1 cellular context compared by ENCODE assay signal in genomic region chr11:10659339-10660216, GRCh38.
TF ChIP-seq lines count a peak whose summit lies in the region.

No MANE protein-coding gene starts in this region.

TF ChIP-seq in HepG2, 621 proteins besides CTCF, POLR2A, EP300 and RAD21 (continued from another document and continues in another):
- no peak for TF ChIP-seq ZNF580 (CRISPR knock-in tag; IDR thresholded peaks at IDR 0.05; ENCODE audit: borderline replicate concordance, low read depth)
- TF ChIP-seq ZNF33B (CRISPR knock-in tag; IDR thresholded peaks at IDR 0.05): no peak
- no peak for TF ChIP-seq ZBTB34 (CRISPR knock-in tag; IDR thresholded peaks at IDR 0.05)
- no peak for TF ChIP-seq ZNF816 (CRISPR knock-in tag; IDR thresholded peaks at IDR 0.05; ENCODE audit: borderline replicate concordance)
- TF ChIP-seq AGO1 (IDR thresholded peaks at IDR 0.05; ENCODE audit: low read depth, low read length, poor library complexity, severe bottlenecking): no peak
- TF ChIP-seq THAP8 (CRISPR knock-in tag; IDR thresholded peaks at IDR 0.05; ENCODE audit: borderline replicate concordance): no peak
- TF ChIP-seq NR3C1 (CRISPR knock-in tag; IDR thresholded peaks at IDR 0.05): no peak
- TF ChIP-seq ATAD3A (CRISPR knock-in tag; IDR thresholded peaks at IDR 0.05): no peak
- peak; percentile 44; the same call in 1 of the 2 replicates for TF ChIP-seq NR2C2 (CRISPR knock-in tag; IDR thresholded peaks at IDR 0.05; ENCODE audit: borderline replicate concordance)
- TF ChIP-seq BRD4 (CRISPR knock-in tag; IDR thresholded peaks at IDR 0.05): no peak
- TF ChIP-seq RBM39 (IDR thresholded peaks at IDR 0.05; ENCODE audit: low read depth, low read length, poor library complexity, severe bottlenecking): no peak
- TF ChIP-seq ZNF605 (CRISPR knock-in tag; IDR thresholded peaks at IDR 0.05): 0 out of 2 replicates have a peak, but pooled peaks have one; percentile 31
- no peak for TF ChIP-seq CENPBD1 (CRISPR knock-in tag; IDR thresholded peaks at IDR 0.05; ENCODE audit: borderline replicate concordance, low read depth)
- TF ChIP-seq SNAPC4 (CRISPR knock-in tag; IDR thresholded peaks at IDR 0.05): no peak
- TF ChIP-seq TOPORS (CRISPR knock-in tag; IDR thresholded peaks at IDR 0.05): no peak
- no peak for TF ChIP-seq TARDBP (CRISPR knock-in tag; IDR thresholded peaks at IDR 0.05)
- no peak for TF ChIP-seq ZNF766 (CRISPR knock-in tag; IDR thresholded peaks at IDR 0.05; ENCODE audit: borderline replicate concordance)
- peak; percentile 91 for TF ChIP-seq FOSL1 (CRISPR knock-in tag; IDR thresholded peaks at IDR 0.05; ENCODE audit: borderline replicate concordance)
- peak; percentile 30; the same call in 1 of the 2 replicates for TF ChIP-seq NFKB2 (CRISPR knock-in tag; IDR thresholded peaks at IDR 0.05; ENCODE audit: borderline replicate concordance)
- no peak for TF ChIP-seq TBL1XR1 (IDR thresholded peaks at IDR 0.05; ENCODE audit: borderline replicate concordance, low read length, partially characterized antibody)
- no peak for TF ChIP-seq HNRNPUL1 (IDR thresholded peaks at IDR 0.05; ENCODE audit: low read depth, low read length)
- no peak for TF ChIP-seq TAF15 (IDR thresholded peaks at IDR 0.05; ENCODE audit: low read depth, low read length, poor library complexity, severe bottlenecking)
- peak; percentile 36 for TF ChIP-seq XRCC5 (optimal IDR thresholded peaks at IDR 0.05; ENCODE audit: low read length)
- no peak for TF ChIP-seq ZNF652 (CRISPR knock-in tag; IDR thresholded peaks at IDR 0.05; ENCODE audit: borderline replicate concordance, low read depth)
- no peak for TF ChIP-seq MYC (CRISPR knock-in tag; IDR thresholded peaks at IDR 0.05; ENCODE audit: borderline replicate concordance)
- TF ChIP-seq ZFP36 (IDR thresholded peaks at IDR 0.05; ENCODE audit: borderline replicate concordance, low read depth, low read length, partially characterized antibody): no peak
- TF ChIP-seq IKZF1 (IDR thresholded peaks at IDR 0.05): no peak
- no peak for TF ChIP-seq ARNTL (CRISPR knock-in tag; IDR thresholded peaks at IDR 0.05)
- no peak for TF ChIP-seq SRSF1 (optimal IDR thresholded peaks at IDR 0.05; ENCODE audit: low read depth, low read length)
- peak; percentile 54 for TF ChIP-seq TEAD3 (CRISPR knock-in tag; optimal IDR thresholded peaks at IDR 0.05; ENCODE audit: borderline replicate concordance)
- no peak for TF ChIP-seq ZNF747 (CRISPR knock-in tag; IDR thresholded peaks at IDR 0.05; ENCODE audit: borderline replicate concordance)
- no peak for TF ChIP-seq ZNF34 (CRISPR knock-in tag; IDR thresholded peaks at IDR 0.05; ENCODE audit: borderline replicate concordance)
- TF ChIP-seq GATAD2A (CRISPR knock-in tag; IDR thresholded peaks at IDR 0.05): peak; percentile 68
- TF ChIP-seq GATA4 (IDR thresholded peaks at IDR 0.05; ENCODE audit: borderline replicate concordance, low read depth): no peak
- TF ChIP-seq POLR2G (IDR thresholded peaks at IDR 0.05; ENCODE audit: low read depth, low read length): no peak
- TF ChIP-seq POLR2AphosphoS2 (IDR thresholded peaks at IDR 0.05; ENCODE audit: low read depth, low read length): no peak
- TF ChIP-seq ZNF431 (CRISPR knock-in tag; IDR thresholded peaks at IDR 0.05; ENCODE audit: borderline replicate concordance, low read depth): no peak
- TF ChIP-seq SIN3B (IDR thresholded peaks at IDR 0.05; ENCODE audit: low read length): no peak
- no peak for TF ChIP-seq HNRNPH1 (optimal IDR thresholded peaks at IDR 0.05; ENCODE audit: low read depth, low read length)
- no peak for TF ChIP-seq SPEN (CRISPR knock-in tag; IDR thresholded peaks at IDR 0.05; ENCODE audit: low read depth)
- no peak for TF ChIP-seq GLI4 (CRISPR knock-in tag; IDR thresholded peaks at IDR 0.05; ENCODE audit: borderline replicate concordance)
- no peak for TF ChIP-seq MAF1 (CRISPR knock-in tag; IDR thresholded peaks at IDR 0.05; ENCODE audit: borderline replicate concordance)
- TF ChIP-seq PRDM15 (CRISPR knock-in tag; IDR thresholded peaks at IDR 0.05): peak; percentile 55; the same call in 1 of the 2 replicates
- no peak for TF ChIP-seq ZNF33A (CRISPR knock-in tag; IDR thresholded peaks at IDR 0.05; ENCODE audit: borderline replicate concordance)
- no peak for TF ChIP-seq E2F2 (CRISPR knock-in tag; IDR thresholded peaks at IDR 0.05; ENCODE audit: borderline replicate concordance)
- TF ChIP-seq ZNF138 (CRISPR knock-in tag; IDR thresholded peaks at IDR 0.05; ENCODE audit: low read depth): no peak
- TF ChIP-seq NCOR1 (IDR thresholded peaks at IDR 0.05; ENCODE audit: borderline replicate concordance, low read length): peak; percentile 23; the same call in 1 of the 2 replicates
- TF ChIP-seq NKX3-1 (CRISPR knock-in tag; IDR thresholded peaks at IDR 0.05): no peak
- TF ChIP-seq RXRB (CRISPR knock-in tag; IDR thresholded peaks at IDR 0.05; ENCODE audit: borderline replicate concordance): 0 out of 2 replicates have a peak, but pooled peaks have one; percentile 9
- peak; percentile 58; the same call in 1 of the 2 replicates for TF ChIP-seq HMG20A (CRISPR knock-in tag; IDR thresholded peaks at IDR 0.05; ENCODE audit: borderline replicate concordance)
- no peak for TF ChIP-seq REXO4 (CRISPR knock-in tag; IDR thresholded peaks at IDR 0.05; ENCODE audit: borderline replicate concordance)
